1 cellular context compared by ENCODE assay signal in genomic region chr11:12251651-12252560, GRCh38.
TF ChIP-seq lines count a peak whose summit lies in the region.

No MANE protein-coding gene starts in this region.

TF ChIP-seq in GM23338, 12 proteins besides CTCF, POLR2A, EP300 and RAD21 (continued from another document):
- TF ChIP-seq ZNF462 (CRISPR knock-in tag; IDR thresholded peaks at IDR 0.05) (no peak), POLR2AphosphoS5 (IDR thresholded peaks at IDR 0.05; ENCODE audit: low read depth) (no peak), REST (IDR thresholded peaks at IDR 0.05; ENCODE audit: unreplicated experiment) (no peak)
